ENCODE assay signal across 28 cellular contexts in genomic region chr7:132328047-132328620, GRCh38.
"Had no signal": no experiment of that assay in that cellular context is flagged by ENCODE, and none has a peak within 500 bp of the region (broad histone marks: within the 10 kb centered on the region; RNA-seq: fewer than 3 reads in every experiment).

No MANE protein-coding gene starts in this region.

- H3K4me3 Mint-ChIP-seq: activated CD4-positive, alpha-beta T cell treated with anti-CD3 and anti-CD28 coated beads, Interleukin-2, amount 10 ng/mL, durations not matched to agents 7 days and 5 days; activated CD8-positive, alpha-beta memory T cell treated with anti-CD3 and anti-CD28 coated beads, Interleukin-2, amount 10 ng/mL, durations not matched to agents 7 days and 5 days; activated CD8-positive, alpha-beta T cell treated with anti-CD3 and anti-CD28 coated beads for 36 hours; activated naive CD4-positive, alpha-beta T cell treated with anti-CD3 and anti-CD28 coated beads, Interleukin-2, amount 50 U/mL, for 24 hours; dendritic cell treated with granulocyte-macrophage colony-stimulating factor and Interleukin-4, amounts not matched to agents 40 ng/mL and 50 ng/mL, for 4 days; effector memory CD8-positive, alpha-beta T cell; nephron had no signal

- H3K9me3 Mint-ChIP-seq: activated CD4-positive, alpha-beta T cell treated with anti-CD3 and anti-CD28 coated beads, Interleukin-2, amount 10 ng/mL, durations not matched to agents 7 days and 5 days; activated CD8-positive, alpha-beta T cell treated with anti-CD3 and anti-CD28 coated beads for 36 hours; activated naive CD4-positive, alpha-beta T cell treated with anti-CD3 and anti-CD28 coated beads, Interleukin-2, amount 50 U/mL, for 24 hours; dendritic cell treated with granulocyte-macrophage colony-stimulating factor and Interleukin-4, amounts not matched to agents 40 ng/mL and 50 ng/mL, for 4 days; effector memory CD8-positive, alpha-beta T cell; nephron had no signal

- DNase-seq: activated CD4-positive, alpha-beta T cell treated with anti-CD3 and anti-CD28 coated beads, Interleukin-2, amount 10 ng/mL, durations not matched to agents 7 days and 5 days; activated CD8-positive, alpha-beta memory T cell treated with anti-CD3 and anti-CD28 coated beads, Interleukin-2, amount 10 ng/mL, durations not matched to agents 7 days and 5 days; activated CD8-positive, alpha-beta T cell treated with anti-CD3 and anti-CD28 coated beads for 36 hours; activated effector memory CD4-positive, alpha-beta T cell treated with anti-CD3 and anti-CD28 coated beads, Interleukin-2, amount 50 U/mL, for 16 hours; activated T-cell treated with anti-CD3 and anti-CD28 coated beads for 4 hours; body of pancreas; effector memory CD8-positive, alpha-beta T cell; foreskin melanocyte; glutamatergic neuron; hypothalamus; left colon; midbrain; stimulated activated CD4-positive, alpha-beta T cell treated with anti-CD3 and anti-CD28 coated beads, Interleukin-2, amount 100 ng/mL, for 48 hours; stimulated activated CD8-positive, alpha-beta memory T cell treated with anti-CD3 and anti-CD28 coated beads, Interleukin-4, amount 100 ng/mL, for 48 hours; stimulated activated naive CD4-positive, alpha-beta T cell; T-helper 2 cell; testis; trophoblast cell; uterus had no signal

- H3K9ac ChIP-seq: parathyroid adenoma had no signal

- H2AFZ ChIP-seq: parathyroid adenoma had no signal

- H3K36me3 Mint-ChIP-seq: activated CD8-positive, alpha-beta memory T cell treated with anti-CD3 and anti-CD28 coated beads, Interleukin-2, amount 10 ng/mL, durations not matched to agents 7 days and 5 days; activated naive CD4-positive, alpha-beta T cell treated with anti-CD3 and anti-CD28 coated beads, Interleukin-2, amount 50 U/mL, for 24 hours had no signal

- H3K27ac Mint-ChIP-seq: activated CD4-positive, alpha-beta T cell treated with anti-CD3 and anti-CD28 coated beads, Interleukin-2, amount 10 ng/mL, durations not matched to agents 7 days and 5 days; activated CD8-positive, alpha-beta memory T cell treated with anti-CD3 and anti-CD28 coated beads, Interleukin-2, amount 10 ng/mL, durations not matched to agents 7 days and 5 days; activated CD8-positive, alpha-beta T cell treated with anti-CD3 and anti-CD28 coated beads for 36 hours; activated naive CD4-positive, alpha-beta T cell treated with anti-CD3 and anti-CD28 coated beads, Interleukin-2, amount 50 U/mL, for 24 hours; dendritic cell treated with granulocyte-macrophage colony-stimulating factor and Interleukin-4, amounts not matched to agents 40 ng/mL and 50 ng/mL, for 4 days; effector memory CD8-positive, alpha-beta T cell; nephron had no signal

- H3K4me3 ChIP-seq: body of pancreas, testis, uterus had no signal

- H3K9me3 ChIP-seq: body of pancreas, testis, uterus had no signal

- H3K36me3 ChIP-seq: uterus had no signal

- H3K4me1 ChIP-seq: body of pancreas, parathyroid adenoma, testis, uterus had no signal

- H3K27ac ChIP-seq: body of pancreas, parathyroid adenoma, testis, uterus, VCaP had no signal

- ATAC-seq: activated CD4-positive, CD25-positive, alpha-beta regulatory T cell treated with anti-CD3 and anti-CD28 coated beads, Interleukin-2, amount 50 U/mL, for 24 hours; activated CD8-positive, alpha-beta memory T cell treated with anti-CD3 and anti-CD28 coated beads, Interleukin-2, amount 10 ng/mL, durations not matched to agents 7 days and 5 days; activated CD8-positive, alpha-beta T cell treated with anti-CD3 and anti-CD28 coated beads for 36 hours; body of pancreas; effector memory CD8-positive, alpha-beta T cell; esophagus mucosa; left colon had no signal

- H3K4me1 Mint-ChIP-seq: activated CD4-positive, alpha-beta T cell treated with anti-CD3 and anti-CD28 coated beads, Interleukin-2, amount 10 ng/mL, durations not matched to agents 7 days and 5 days; activated CD8-positive, alpha-beta memory T cell treated with anti-CD3 and anti-CD28 coated beads, Interleukin-2, amount 10 ng/mL, durations not matched to agents 7 days and 5 days; activated naive CD4-positive, alpha-beta T cell treated with anti-CD3 and anti-CD28 coated beads, Interleukin-2, amount 50 U/mL, for 24 hours; nephron had no signal

- FAIRE-seq: endothelial cell of umbilical vein, islet of Langerhans had no signal

- H3K27me3 ChIP-seq: body of pancreas, testis, uterus had no signal
